Comparison of ENCODE assay signal across 11 cellular contexts in genomic region chr1:150615346-150616201, GRCh38. TPM values are rescaled to one million over a fixed set of nuclear protein-coding genes. Genes with fewer than 3 reads are reported as not detected.
A peak's percentile ranks its signal among the peaks of the same experiment; 100 is the strongest.
DNase-seq lines count a peak whose midpoint lies in the region; ATAC-seq and TF ChIP-seq lines count a peak whose summit lies in the region.
"Had no signal": no experiment of that assay in that cellular context is flagged by ENCODE, and none has a peak within 500 bp of the region (broad histone marks: within the 10 kb centered on the region; RNA-seq: fewer than 3 reads in every experiment).

No MANE protein-coding gene starts in this region.

- CTCF ChIA-PET in Caco-2 (lab: Charles Lee) = interaction anchor here (0.7 to 1.2 kb wide), 2 partner anchors 54 to 56 kb away, joined by 3 to 4 read pairs; no protein-coding TSS in a partner anchor
- CTCF ChIA-PET in naive thymus-derived CD4-positive, alpha-beta T cell (lab: Charles Lee) = interaction anchor here (0.9 to 12.1 kb wide), 2 partner anchors 37 to 53 kb away, joined by 3 to 272 read pairs; no protein-coding TSS in a partner anchor

- H3K9me3 Mint-ChIP-seq in Caco-2 (ENCODE audit: unreplicated experiment) = no peaks in the 10 kb centered on the region
- H3K9me3 Mint-ChIP-seq in activated naive CD8-positive, alpha-beta T cell treated with anti-CD3 and anti-CD28 coated beads for 36 hours = no peaks in the 10 kb centered on the region
- no peaks in the 10 kb centered on the region for H3K9me3 Mint-ChIP-seq in naive thymus-derived CD4-positive, alpha-beta T cell

- H3K4me2 ChIP-seq in Karpas-422 (ENCODE audit: low read depth, low read length, poor library complexity, severe bottlenecking) (no peak overlapping the region), GM23248 (ENCODE audit: unreplicated experiment) (no peak overlapping the region)

- 94 to 97% methylated on average over 12 of the region's 12 CpGs for WGBS in GM23248 (ENCODE audit: low coverage in 1 of 2, low lambda C conversion rate in 2 of 2, missing lambda C conversion rate in 2 of 2), 2 experiments

- H4K20me1 ChIP-seq in Karpas-422 (ENCODE audit: insufficient read depth, low read depth, low read length) = no peaks in the 10 kb centered on the region
- H4K20me1 ChIP-seq in GM23248 (ENCODE audit: insufficient read depth) = no peaks in the 10 kb centered on the region

- H3K4me3 Mint-ChIP-seq in Caco-2 (ENCODE audit: unreplicated experiment) = no peak overlapping the region
- no peak overlapping the region for H3K4me3 Mint-ChIP-seq in activated naive CD8-positive, alpha-beta T cell treated with anti-CD3 and anti-CD28 coated beads for 36 hours
- H3K4me3 Mint-ChIP-seq in naive thymus-derived CD4-positive, alpha-beta T cell = peak overlapping the region in 6 of 10 donors; percentile 2 to 50 (median 36)

- H3K36me3 ChIP-seq in Caco-2 (ENCODE audit: control insufficient read depth, insufficient read depth, low read length) (peaks cover 1% of the 10 kb centered on the region; the same call in 1 of the 2 replicates), Karpas-422 (ENCODE audit: insufficient read depth, low read length) (peaks cover 37% of the 10 kb centered on the region), GM23248 (ENCODE audit: low read depth) (no peaks in the 10 kb centered on the region)
- H3K36me3 ChIP-seq in naive thymus-derived CD4-positive, alpha-beta T cell (ENCODE audit: control insufficient read depth in 2 of 3, insufficient read depth in 3 of 3, low read length in 3 of 3) = peaks cover 0 to 33% (median 0%) of the 10 kb centered on the region in 3 experiments

- no peak overlapping the region for H2AFZ ChIP-seq in Karpas-422 (ENCODE audit: low read length)
- H2AFZ ChIP-seq in GM23248 = no peak overlapping the region

- BruUV-seq in Caco-2 (replicated peaks; lab: Mats Ljungman, UMichigan) = no TSS peak

- H3K9me2 ChIP-seq in Karpas-422 (replicated peaks; ENCODE audit: insufficient read depth, low read length) = no peaks in the 10 kb centered on the region
- no peaks in the 10 kb centered on the region for H3K9me2 ChIP-seq in GM23248 (ENCODE audit: insufficient read depth)

- POLR2A ChIA-PET in Caco-2 (lab: Charles Lee) = interaction anchor here (1.6 to 1.8 kb wide), 2 partner anchors 14 to 36 kb away, joined by 3 to 17 read pairs; partner anchors contain the start of genes ENSA and MCL1
- POLR2A ChIA-PET in naive thymus-derived CD4-positive, alpha-beta T cell (lab: Charles Lee) = interaction anchor here (0.8 to 16.6 kb wide), 7 partner anchors 12 to 52 kb away, joined by 3 to 254 read pairs (median 4); partner anchors contain the start of genes ENSA and MCL1

- H3K27ac Mint-ChIP-seq in Caco-2 (ENCODE audit: unreplicated experiment) = peak overlapping the region; percentile 30
- peak overlapping the region; percentile 72 for H3K27ac Mint-ChIP-seq in activated naive CD8-positive, alpha-beta T cell treated with anti-CD3 and anti-CD28 coated beads for 36 hours
- peak overlapping the region; percentile 59 to 95 (median 68) for H3K27ac Mint-ChIP-seq in naive thymus-derived CD4-positive, alpha-beta T cell

- H3K4me3 ChIP-seq in Caco-2 (ENCODE audit: low read depth, low read length) (no peak overlapping the region), Karpas-422 (ENCODE audit: low read length) (no peak overlapping the region), GM23248 (no peak overlapping the region)
- H3K4me3 ChIP-seq in naive thymus-derived CD4-positive, alpha-beta T cell (ENCODE audit: low read length) = no peak overlapping the region

- peaks cover 46% of the 10 kb centered on the region for H3K36me3 Mint-ChIP-seq in Caco-2 (ENCODE audit: insufficient read depth, unreplicated experiment)
- H3K36me3 Mint-ChIP-seq in activated naive CD8-positive, alpha-beta T cell treated with anti-CD3 and anti-CD28 coated beads for 36 hours = peaks cover 61% of the 10 kb centered on the region
- peaks cover 11 to 38% (median 26%) of the 10 kb centered on the region in 5 donors for H3K36me3 Mint-ChIP-seq in naive thymus-derived CD4-positive, alpha-beta T cell

- peaks cover 23% of the 10 kb centered on the region for H3K4me1 Mint-ChIP-seq in Caco-2 (ENCODE audit: low read depth, unreplicated experiment)
- peaks cover 68% of the 10 kb centered on the region for H3K4me1 Mint-ChIP-seq in activated naive CD8-positive, alpha-beta T cell treated with anti-CD3 and anti-CD28 coated beads for 36 hours
- H3K4me1 Mint-ChIP-seq in naive thymus-derived CD4-positive, alpha-beta T cell = peaks cover 36 to 72% (median 66%) of the 10 kb centered on the region in 7 donors

- H3K4me1 ChIP-seq in Caco-2 (peaks cover 23% of the 10 kb centered on the region), Karpas-422 (ENCODE audit: low read length) (peaks cover 55% of the 10 kb centered on the region), GM23248 (ENCODE audit: insufficient read depth) (peaks cover 46% of the 10 kb centered on the region)
- peaks cover 44 to 56% of the 10 kb centered on the region in 2 donors for H3K4me1 ChIP-seq in naive thymus-derived CD4-positive, alpha-beta T cell (ENCODE audit: control insufficient read depth in 2 of 2, insufficient read depth in 2 of 2, low read length in 2 of 2)

- peaks cover 53% of the 10 kb centered on the region for H3F3A ChIP-seq in GM23248 (ENCODE audit: insufficient read depth)

- H3K79me2 ChIP-seq in Karpas-422 (ENCODE audit: low read length) (no peaks in the 10 kb centered on the region; the same call in 1 of the 2 replicates), GM23248 (ENCODE audit: insufficient read depth) (peaks cover 49% of the 10 kb centered on the region)

- intact Hi-C loops in Caco-2 (cut with micrococcal nuclease; ENCODE audit: unreplicated experiment) = no loop called here
- intact Hi-C loops in naive thymus-derived CD4-positive, alpha-beta T cell (cut with micrococcal nuclease) = loop anchor here in 1 of 2 donors (10.0 kb wide), 2 partner anchors 389 to 539 kb away; partner anchors contain the start of genes MINDY1, PRUNE1 and TNFAIP8L2

- TF ChIP-seq CTCF in Caco-2 (IDR thresholded peaks at IDR 0.05; ENCODE audit: insufficient read depth in 1 of 2, low read depth in 1 of 2, low read length in 1 of 2, severe bottlenecking in 1 of 2, unreplicated experiment in 1 of 2) = no peak

- peak overlapping the region; percentile 36 for H3K27ac ChIP-seq in Karpas-422 (ENCODE audit: low read length)
- H3K27ac ChIP-seq in naive thymus-derived CD4-positive, alpha-beta T cell (ENCODE audit: low read depth, low read length) = no peak overlapping the region
- no peak overlapping the region for H3K27ac ChIP-seq in GM23248

- no peaks in the 10 kb centered on the region for H3K9me3 ChIP-seq in Caco-2
- no peaks in the 10 kb centered on the region for H3K9me3 ChIP-seq in Karpas-422 (ENCODE audit: low read length)
- H3K9me3 ChIP-seq in naive thymus-derived CD4-positive, alpha-beta T cell (ENCODE audit: control insufficient read depth in 2 of 3, low read length in 3 of 3) = no peaks in the 10 kb centered on the region
- no peaks in the 10 kb centered on the region for H3K9me3 ChIP-seq in GM23248 (ENCODE audit: low read depth)

- in situ Hi-C loops in GM23248 (cut with MboI) = no loop called here

- no peak for ATAC-seq in naive thymus-derived CD4-positive, alpha-beta T cell
- ATAC-seq: activated CD4-positive, CD25-positive, alpha-beta regulatory T cell treated with anti-CD3 and anti-CD28 coated beads, Interleukin-2, amount 50 U/mL, for 24 hours had no signal

- H3K9ac ChIP-seq in Karpas-422 (ENCODE audit: low read length) = no peak overlapping the region
- H3K9ac ChIP-seq in GM23248 = no peak overlapping the region

- H3K27me3 ChIP-seq in Caco-2 (replicated peaks; ENCODE audit: control insufficient read depth, insufficient read depth, low read length) (no peaks in the 10 kb centered on the region), Karpas-422 (ENCODE audit: low read length) (no peaks in the 10 kb centered on the region), GM23248 (replicated peaks; ENCODE audit: insufficient read depth) (no peaks in the 10 kb centered on the region)
- H3K27me3 ChIP-seq in naive thymus-derived CD4-positive, alpha-beta T cell (ENCODE audit: control insufficient read depth in 2 of 2, insufficient read depth in 2 of 2, low read length in 2 of 2) = no peaks in the 10 kb centered on the region

- DNase-seq in Caco-2 (no peak), Karpas-422 (no peak), NCI-H69 (lab: John Stamatoyannopoulos, UW) (no peak), NCI-H526 (lab: John Stamatoyannopoulos, UW) (no peak), GM23248 (no peak), NCI-H748 treated with DMSO at 0.1 percent for 48 hours (lab: John Stamatoyannopoulos, UW) (no peak)
- no peak for DNase-seq in activated naive CD8-positive, alpha-beta T cell treated with anti-CD3 and anti-CD28 coated beads for 36 hours
- no peak for DNase-seq in naive thymus-derived CD4-positive, alpha-beta T cell
- DNase-seq: cortex of kidney, NCI-H345 had no signal

- H3K27me3 Mint-ChIP-seq in Caco-2 (ENCODE audit: insufficient read depth, unreplicated experiment) = no peaks in the 10 kb centered on the region
- no peaks in the 10 kb centered on the region for H3K27me3 Mint-ChIP-seq in activated naive CD8-positive, alpha-beta T cell treated with anti-CD3 and anti-CD28 coated beads for 36 hours
- no peaks in the 10 kb centered on the region for H3K27me3 Mint-ChIP-seq in naive thymus-derived CD4-positive, alpha-beta T cell

RNA-seq across cellular contexts. Expression of gene ENSA, which starts 13.8 kb away (rescaled TPM):
- 178 TPM in 2 replicates for total RNA-seq in Caco-2 (2022)
- 113 and 121 TPM in 2 replicates for total RNA-seq in Karpas-422 (2014; rRNA removed; shearing (Covaris generic); ENCODE audit: low replicate concordance)
- total RNA-seq in activated naive CD8-positive, alpha-beta T cell treated with anti-CD3 and anti-CD28 coated beads for 36 hours = 100 to 1,000 TPM; 195 to 214 TPM
- 100 to 1,000 TPM in 4 of 5 experiments, 10 to 100 TPM in 1; 97.2 to 178 (median 157) TPM for total RNA-seq in naive thymus-derived CD4-positive, alpha-beta T cell
- 10 to 100 TPM; 59.4 to 60.0 TPM for polyA plus RNA-seq in naive thymus-derived CD4-positive, alpha-beta T cell
- 47.4 and 54.3 TPM in 2 replicates for total RNA-seq in GM23248 (2014; rRNA removed; shearing (Covaris generic))
- polyA plus RNA-seq in GM23248 (2016; fragmentation: Nextera tagmentation; extraction: Ambion mirVana) = 44.4 and 51.1 TPM in 2 replicates

RNA-seq across cellular contexts. Expression of gene MCL1, which starts 36.2 kb away (rescaled TPM):
- 130 and 134 TPM in 2 replicates for total RNA-seq in Caco-2 (2022)
- total RNA-seq in Karpas-422 (2014; rRNA removed; shearing (Covaris generic); ENCODE audit: low replicate concordance) = 141 and 150 TPM in 2 replicates
- total RNA-seq in activated naive CD8-positive, alpha-beta T cell treated with anti-CD3 and anti-CD28 coated beads for 36 hours = 100 to 1,000 TPM; 209 to 217 TPM
- total RNA-seq in naive thymus-derived CD4-positive, alpha-beta T cell = 1,000 to 10,000 TPM in 1 of 5 experiments, 100 to 1,000 TPM in 4; 302 to 1,400 (median 377) TPM
- polyA plus RNA-seq in naive thymus-derived CD4-positive, alpha-beta T cell = 100 to 1,000 TPM; 171 to 172 TPM
- total RNA-seq in GM23248 (2014; rRNA removed; shearing (Covaris generic)) = 307 and 310 TPM in 2 replicates
- 79.0 and 84.7 TPM in 2 replicates for polyA plus RNA-seq in GM23248 (2016; fragmentation: Nextera tagmentation; extraction: Ambion mirVana)

Comparison
In these comparisons a context has a peak if more than half of its experiments do, and no peak if none do; other contexts are left out.
1. H3K4me3 Mint-ChIP-seq: peak in naive thymus-derived CD4-positive, alpha-beta T cell (6 of 10); none in Caco-2 (single experiment) and activated naive CD8-positive, alpha-beta T cell treated with anti-CD3 and anti-CD28 coated beads for 36 hours (single experiment).
2. Peak in every context shown above with its lines, with median percentiles within 50 percentile points of each other: H3K27ac Mint-ChIP-seq.